Comparison of ENCODE assay signal across 23 cellular contexts in genomic region chr6:163391983-163392382, GRCh38. TPM values are rescaled to one million over a fixed set of nuclear protein-coding genes. Genes with fewer than 3 reads are reported as not detected.
DNase-seq lines count a peak whose midpoint lies in the region; ATAC-seq and TF ChIP-seq lines count a peak whose summit lies in the region.
"Had no signal": no experiment of that assay in that cellular context is flagged by ENCODE, and none has a peak within 500 bp of the region (broad histone marks: within the 10 kb centered on the region; RNA-seq: fewer than 3 reads in every experiment).

No MANE protein-coding gene starts in this region.

- no peak overlapping the region for H3K9ac ChIP-seq in SK-N-SH
- H3K9ac ChIP-seq in smooth muscle cell (ENCODE audit: low read depth) = peak overlapping the region; percentile 49

- H3K4me3 Mint-ChIP-seq in naive thymus-derived CD8-positive, alpha-beta T cell = no peak overlapping the region
- H3K4me3 Mint-ChIP-seq: IgD-negative memory B cell; stimulated activated naive CD8-positive, alpha-beta T cell treated with anti-CD3 and anti-CD28 coated beads, Interleukin-15, amount 100 ng/mL, for 72 hours; T-helper 1 cell treated with Interleukin-12 subunit alpha and Interleukin-12 subunit beta and Interleukin-4 antibody, amounts not matched to agents 30 μg/mL and 1 μg/mL, for 36 hours had no signal

- H3K27ac ChIP-seq in SK-N-SH (ENCODE audit: low read depth in 2 of 2, low read length in 1 of 2) = no peak overlapping the region
- H3K27ac ChIP-seq in epithelial cell of prostate = peak overlapping the region; percentile 92
- peak overlapping the region; percentile 73 for H3K27ac ChIP-seq in smooth muscle cell (ENCODE audit: low read depth)
- H3K27ac ChIP-seq: 22Rv1, psoas muscle, upper lobe of right lung, VCaP had no signal

- WGBS in SK-N-SH (ENCODE audit: low lambda C conversion rate) = 89% methylated on average over 2 of the region's 2 CpGs
- WGBS in smooth muscle cell (ENCODE audit: low lambda C conversion rate) = 70% methylated on average over 2 of the region's 2 CpGs

- TF ChIP-seq CTCF in SK-N-SH (IDR thresholded peaks at IDR 0.05) (no peak), smooth muscle cell (IDR thresholded peaks at IDR 0.05; ENCODE audit: borderline replicate concordance, insufficient read depth, poor library complexity, severe bottlenecking) (no peak), foreskin fibroblast (IDR thresholded peaks at IDR 0.05; ENCODE audit: low read depth, low read length) (no peak)

- H3K4me1 ChIP-seq in SK-N-SH (ENCODE audit: control insufficient read depth in 1 of 2, insufficient read depth in 2 of 2, low read depth in 1 of 2, low read length in 1 of 2) (no peaks in the 10 kb centered on the region), smooth muscle cell (ENCODE audit: low read depth) (peaks cover 10% of the 10 kb centered on the region)
- H3K4me1 ChIP-seq: psoas muscle had no signal

- H3K9me3 ChIP-seq in SK-N-SH (no peaks in the 10 kb centered on the region), smooth muscle cell (replicated peaks; ENCODE audit: low read depth) (no peaks in the 10 kb centered on the region)
- H3K9me3 ChIP-seq: psoas muscle, upper lobe of right lung had no signal

- no peaks in the 10 kb centered on the region for H3K9me2 ChIP-seq in SK-N-SH

- no peak overlapping the region for H3K27ac Mint-ChIP-seq in naive thymus-derived CD8-positive, alpha-beta T cell
- H3K27ac Mint-ChIP-seq: IgD-negative memory B cell; stimulated activated naive CD8-positive, alpha-beta T cell treated with anti-CD3 and anti-CD28 coated beads, Interleukin-15, amount 100 ng/mL, for 72 hours; T-helper 1 cell treated with Interleukin-12 subunit alpha and Interleukin-12 subunit beta and Interleukin-4 antibody, amounts not matched to agents 30 μg/mL and 1 μg/mL, for 36 hours had no signal

- peaks cover 8 to 18% (median 12%) of the 10 kb centered on the region in 5 donors for H3K27me3 Mint-ChIP-seq in naive thymus-derived CD8-positive, alpha-beta T cell

- H3K79me2 ChIP-seq in SK-N-SH (ENCODE audit: insufficient read depth) (no peaks in the 10 kb centered on the region), smooth muscle cell (ENCODE audit: low read depth) (no peaks in the 10 kb centered on the region)

- POLR2A ChIA-PET in SK-N-SH (lab: Yijun Ruan, JAX) = no interaction called here
- POLR2A ChIA-PET in naive thymus-derived CD8-positive, alpha-beta T cell (lab: Charles Lee) = no interaction called here

- no peaks in the 10 kb centered on the region for H3K9me3 Mint-ChIP-seq in naive thymus-derived CD8-positive, alpha-beta T cell
- H3K9me3 Mint-ChIP-seq: stimulated activated naive CD8-positive, alpha-beta T cell treated with anti-CD3 and anti-CD28 coated beads, Interleukin-15, amount 100 ng/mL, for 72 hours; T-helper 1 cell treated with Interleukin-12 subunit alpha and Interleukin-12 subunit beta and Interleukin-4 antibody, amounts not matched to agents 30 μg/mL and 1 μg/mL, for 36 hours had no signal

- H4K20me1 ChIP-seq in SK-N-SH (ENCODE audit: insufficient read depth) (no peaks in the 10 kb centered on the region), smooth muscle cell (ENCODE audit: low read depth) (no peaks in the 10 kb centered on the region)

- no peak overlapping the region for H3K4me2 ChIP-seq in SK-N-SH
- H3K4me2 ChIP-seq in smooth muscle cell = peak overlapping the region; percentile 34

- H3F3A ChIP-seq in SK-N-SH (replicated peaks; ENCODE audit: insufficient read depth) = no peaks in the 10 kb centered on the region
- H3F3A ChIP-seq in smooth muscle cell (ENCODE audit: low read depth) = no peaks in the 10 kb centered on the region

- no peak for TF ChIP-seq RAD21 in SK-N-SH (IDR thresholded peaks at IDR 0.05; ENCODE audit: low read length)

- H3K36me3 ChIP-seq in SK-N-SH (replicated peaks in 1 of 2; ENCODE audit: control insufficient read depth in 1 of 2, insufficient read depth in 2 of 2, low read length in 1 of 2) (no peaks in the 10 kb centered on the region), smooth muscle cell (ENCODE audit: low read depth) (no peaks in the 10 kb centered on the region)
- H3K36me3 ChIP-seq: upper lobe of right lung had no signal

- H3K4me3 ChIP-seq in SK-N-SH (ENCODE audit: low read depth in 2 of 2, low read length in 1 of 2) (no peak overlapping the region), smooth muscle cell (no peak overlapping the region), foreskin fibroblast (ENCODE audit: low read depth in 1 of 2, low read length in 2 of 2) (no peak overlapping the region)
- H3K4me3 ChIP-seq: psoas muscle, upper lobe of right lung had no signal

- DNase-seq in SK-N-SH (no peak), RPMI7951 (ENCODE audit: low read depth) (peak; percentile 55), epithelial cell of prostate (ENCODE audit: low read depth, low spot score) (peak; percentile 95), smooth muscle cell (lab: John Stamatoyannopoulos, UW; ENCODE audit: unreplicated experiment) (no peak), foreskin fibroblast (no peak)
- no peak for DNase-seq in naive thymus-derived CD8-positive, alpha-beta T cell
- DNase-seq: activated CD4-positive, alpha-beta T cell treated with anti-CD3 and anti-CD28 coated beads, Interleukin-2, amount 50 U/mL, for 48 hours; cerebellar nuclear complex; DMS79 treated with DMSO at 0.1 percent for 48 hours; effector CD4-positive, alpha-beta T cell; glutamatergic neuron; NCI-H1694; NCI-H2171 treated with DMSO at 0.1 percent for 48 hours; psoas muscle; stimulated activated CD4-positive, alpha-beta T cell treated with anti-CD3 and anti-CD28 coated beads, Interleukin-4, amount 100 ng/mL, for 24 hours; stimulated activated naive CD8-positive, alpha-beta T cell treated with anti-CD3 and anti-CD28 coated beads, Interleukin-15, amount 100 ng/mL, for 72 hours; upper lobe of right lung had no signal

- CTCF ChIA-PET in SK-N-SH (lab: Yijun Ruan, JAX) = interaction anchor here (1.5 to 1.7 kb wide), 2 partner anchors 10 to 12 kb away, joined by 6 to 7 read pairs; no protein-coding TSS in a partner anchor

- H3K27me3 ChIP-seq in SK-N-SH (ENCODE audit: insufficient read depth) = no peaks in the 10 kb centered on the region
- H3K27me3 ChIP-seq in smooth muscle cell (ENCODE audit: low read depth) = no peaks in the 10 kb centered on the region
- H3K27me3 ChIP-seq: upper lobe of right lung had no signal

- H2AFZ ChIP-seq in SK-N-SH (ENCODE audit: low read depth) (peak overlapping the region; percentile 17; the same call in 1 of the 2 replicates), smooth muscle cell (ENCODE audit: low read depth) (no peak overlapping the region)

- no peak for TF ChIP-seq EP300 in SK-N-SH (IDR thresholded peaks at IDR 0.05; ENCODE audit: borderline replicate concordance in 1 of 2, low read depth in 1 of 2, low read length in 1 of 2)

- no peak for ATAC-seq in SK-N-SH treated with all-trans-retinoic acid at 6 μM for 48 hours
- no peak for ATAC-seq in GM21825 (IDR thresholded peaks at IDR 0.05; ENCODE audit: unreplicated experiment)
- ATAC-seq in naive thymus-derived CD8-positive, alpha-beta T cell = no peak
- ATAC-seq: stimulated activated naive CD8-positive, alpha-beta T cell treated with anti-CD3 and anti-CD28 coated beads, Interleukin-15, amount 100 ng/mL, for 72 hours had no signal

- no peaks in the 10 kb centered on the region for H3K36me3 Mint-ChIP-seq in naive thymus-derived CD8-positive, alpha-beta T cell

- H3K4me1 Mint-ChIP-seq in naive thymus-derived CD8-positive, alpha-beta T cell = peaks cover 5 to 8% (median 6%) of the 10 kb centered on the region in 4 donors

TF ChIP-seq in SK-N-SH, 30 proteins besides CTCF, POLR2A, EP300 and RAD21 (continues in another document):
- TF ChIP-seq, protein P1, sequence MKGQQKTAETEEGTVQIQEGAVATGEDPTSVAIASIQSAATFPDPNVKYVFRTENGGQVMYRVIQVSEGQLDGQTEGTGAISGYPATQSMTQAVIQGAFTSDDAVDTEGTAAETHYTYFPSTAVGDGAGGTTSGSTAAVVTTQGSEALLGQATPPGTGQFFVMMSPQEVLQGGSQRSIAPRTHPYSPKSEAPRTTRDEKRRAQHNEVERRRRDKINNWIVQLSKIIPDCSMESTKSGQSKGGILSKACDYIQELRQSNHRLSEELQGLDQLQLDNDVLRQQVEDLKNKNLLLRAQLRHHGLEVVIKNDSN (IDR thresholded peaks at IDR 0.05; ENCODE audit: borderline replicate concordance, low read depth) = no peak
- TF ChIP-seq SMC3 (IDR thresholded peaks at IDR 0.05; ENCODE audit: low read depth, low read length) = no peak

TF ChIP-seq in SK-N-SH treated with all-trans-retinoic acid at 6 μM for 48 hours, 23 proteins besides CTCF, POLR2A, EP300 and RAD21:
- TF ChIP-seq RARB (CRISPR knock-in tag; IDR thresholded peaks at IDR 0.05) (no peak), CSDC2 (CRISPR knock-in tag; IDR thresholded peaks at IDR 0.05) (no peak), POU6F1 (CRISPR knock-in tag; IDR thresholded peaks at IDR 0.05; ENCODE audit: borderline replicate concordance, low read depth) (no peak), TCF4 (CRISPR knock-in tag; IDR thresholded peaks at IDR 0.05; ENCODE audit: borderline replicate concordance) (no peak), ZNF70 (CRISPR knock-in tag; IDR thresholded peaks at IDR 0.05) (no peak), ZFP30 (CRISPR knock-in tag; IDR thresholded peaks at IDR 0.05) (no peak)
TF ChIP-seq in SK-N-SH treated with all-trans-retinoic acid at 6 μM for 48 hours: peak in this region for 0.

RNA-seq across cellular contexts. Expression of gene QKI, which starts 22.5 kb away (rescaled TPM):
- polyA plus RNA-seq in SK-N-SH (2012; rRNA removed) (51.1 and 67.2 TPM in 2 replicates), smooth muscle cell (65.1 and 67.0 TPM in 2 replicates)
- 51.1 and 60.4 TPM in 2 replicates for polyA plus RNA-seq in SK-N-SH (2012; cell fraction: cytosol; rRNA removed)
- 38.2 and 48.8 TPM in 2 replicates for polyA plus RNA-seq in SK-N-SH (2012; cell fraction: nucleus; rRNA removed)
- 147 and 192 TPM in 2 replicates for total RNA-seq in RPMI7951 (2014; rRNA removed; shearing (Covaris generic))
- 162 and 168 TPM in 2 replicates for total RNA-seq in smooth muscle cell
- total RNA-seq in naive thymus-derived CD8-positive, alpha-beta T cell = 10 to 100 TPM; 64.0 to 65.7 TPM
- polyA plus RNA-seq in naive thymus-derived CD8-positive, alpha-beta T cell = 10 to 100 TPM in 2 of 3 donors, 1 to 10 TPM in 1; 8.8 to 36.0 (median 29.6) TPM

Comparison
In these comparisons a context has a peak if more than half of its experiments do, and no peak if none do; other contexts are left out.
1. DNase-seq: peak in RPMI7951 (single experiment) and epithelial cell of prostate (single experiment); none in SK-N-SH (single experiment), smooth muscle cell (single experiment), foreskin fibroblast (0 of 2) and naive thymus-derived CD8-positive, alpha-beta T cell (0 of 10).
2. H3K27ac ChIP-seq: peak in epithelial cell of prostate (single experiment) and smooth muscle cell (single experiment); none in SK-N-SH (0 of 2).